In the genomic region with DNA sequence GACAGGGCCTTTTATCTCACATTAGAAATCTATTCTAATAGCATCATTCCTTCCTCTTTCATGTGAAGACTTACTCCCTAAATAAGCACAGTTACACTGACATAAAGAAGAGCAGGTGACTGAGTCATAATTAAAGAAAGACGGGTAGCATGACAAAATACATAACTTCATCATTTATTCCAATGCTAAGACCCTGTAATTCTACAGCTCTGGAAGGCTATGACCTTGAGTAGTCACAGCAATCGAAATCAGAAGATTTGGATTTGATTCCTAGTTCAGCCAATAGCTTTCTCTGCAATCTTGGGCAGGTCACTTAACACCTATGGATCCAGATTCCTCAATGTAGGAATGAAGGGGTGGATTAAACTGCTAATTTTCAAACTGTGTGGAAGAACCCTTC, we compare ENCODE assay signal across 8 cellular contexts.
"Had no signal": no experiment of that assay in that cellular context is flagged by ENCODE, and none has a peak within 500 bp of the region (broad histone marks: within the 10 kb centered on the region; RNA-seq: fewer than 3 reads in every experiment).

No MANE protein-coding gene starts in this region.

- H3K27ac ChIP-seq: GM23248, HL-60 had no signal

- H3K9me3 Mint-ChIP-seq: HFFc6 had no signal

- H3K9ac ChIP-seq: GM23248 had no signal

- H3K27ac Mint-ChIP-seq: HFFc6 had no signal

- H2AFZ ChIP-seq: GM23248 had no signal

- H3K36me3 ChIP-seq: HAP-1 had no signal

- DNase-seq: GM23248, GOT3, H7, HFFc6, IMR-90 had no signal

- H3K4me3 Mint-ChIP-seq: HFFc6 had no signal

- H3K4me3 ChIP-seq: GM23248, HAP-1 had no signal

- H3K9me3 ChIP-seq: HAP-1 had no signal

- ATAC-seq: HCT116 had no signal
